8 cellular contexts compared by ENCODE assay signal in genomic region chrX:131821945-131822622, GRCh38.
A peak's percentile ranks its signal among the peaks of the same experiment; 100 is the strongest.
DNase-seq lines count a peak whose midpoint lies in the region; TF ChIP-seq lines count a peak whose summit lies in the region.

No MANE protein-coding gene starts in this region.

- H3K4me1 Mint-ChIP-seq in chondrocyte (ENCODE audit: low read depth), result no peaks in the 10 kb centered on the region

- H3K36me3 Mint-ChIP-seq in chondrocyte (ENCODE audit: low read depth), result peaks cover under 1% of the 10 kb centered on the region

- H3K36me3 ChIP-seq in HUES6 (ENCODE audit: control insufficient read depth, insufficient read depth, low read length), result peaks cover 95% of the 10 kb centered on the region

- H3K27ac Mint-ChIP-seq in chondrocyte (ENCODE audit: unreplicated experiment), result no peak overlapping the region

- in situ Hi-C loops in GM18951 (cut with MboI; ENCODE audit: low sequenced_read_pairs, unreplicated experiment), result no loop called here

- H3K27me3 Mint-ChIP-seq in chondrocyte (ENCODE audit: low read depth), result no peaks in the 10 kb centered on the region

- peak overlapping the region; percentile 36; the same call in 1 of the 2 replicates for H3K4me3 ChIP-seq in HUES6 (ENCODE audit: low read depth, low read length)

- no peaks in the 10 kb centered on the region for H3K9me3 Mint-ChIP-seq in chondrocyte (ENCODE audit: low read depth)

- TF ChIP-seq POLR2A in GM18951 (IDR thresholded peaks at IDR 0.05; ENCODE audit: extremely low read depth, insufficient read depth, insufficient read length), result peak; percentile 13

- H3K27ac ChIP-seq in HUES6 (ENCODE audit: low read depth, low read length), result no peak overlapping the region

- H3K9me3 ChIP-seq in HUES6 (ENCODE audit: control insufficient read depth, insufficient read depth, low read depth, low read length), result peaks cover 19% of the 10 kb centered on the region; the same call in 1 of the 2 replicates

- peaks cover 12% of the 10 kb centered on the region for H3K4me1 ChIP-seq in HUES6 (ENCODE audit: control insufficient read depth, insufficient read depth, low read length)

- H3K4me3 Mint-ChIP-seq in chondrocyte (ENCODE audit: unreplicated experiment), result no peak overlapping the region

- no peaks in the 10 kb centered on the region; the same call in 1 of the 2 replicates for H3K27me3 ChIP-seq in HUES6 (ENCODE audit: control insufficient read depth, insufficient read depth, low read length)

- DNase-seq in cerebellar nuclear complex (lab: John Stamatoyannopoulos, UW) (peak; percentile 45 to 59), pons (ENCODE audit: low spot score) (peak; percentile 8), chondrocyte (ENCODE audit: low spot score) (no peak), NCI-H446 treated with DMSO at 0.1 percent for 48 hours (lab: John Stamatoyannopoulos, UW) (no peak), NCI-H82 (lab: John Stamatoyannopoulos, UW) (no peak), GM10266 (ENCODE audit: extremely low spot score) (no peak)

- H3K9ac ChIP-seq in HUES6 (ENCODE audit: low read length), result no peak overlapping the region

- TF ChIP-seq CTCF in chondrocyte (IDR thresholded peaks at IDR 0.05) (no peak), GM10266 (IDR thresholded peaks at IDR 0.05; ENCODE audit: control insufficient read depth, insufficient read depth, low read depth, missing control alignments) (no peak)

Comparison
In these comparisons a context has a peak if more than half of its experiments do, and no peak if none do; other contexts are left out.
1. DNase-seq: peak in cerebellar nuclear complex (2 of 2) and pons (single experiment); none in chondrocyte (single experiment), NCI-H446 treated with DMSO at 0.1 percent for 48 hours (single experiment), NCI-H82 (single experiment) and GM10266 (single experiment).